1 cellular context compared by ENCODE assay signal in genomic region chr14:103136076-103136340, GRCh38.
TF ChIP-seq lines count a peak whose summit lies in the region.

No MANE protein-coding gene starts in this region.

TF ChIP-seq in HCT116, 20 proteins besides CTCF, POLR2A, EP300 and RAD21 (continued from another document):
- TF ChIP-seq TCF7L2 (IDR thresholded peaks at IDR 0.05; ENCODE audit: borderline replicate concordance, extremely low read depth, insufficient read depth, insufficient read length) = no peak
- no peak for TF ChIP-seq POLR2AphosphoS5 (IDR thresholded peaks at IDR 0.05; ENCODE audit: low read depth, low read length)
- TF ChIP-seq EGR1 (IDR thresholded peaks at IDR 0.05; ENCODE audit: low read depth) = no peak
- no peak for TF ChIP-seq EZH2 (IDR thresholded peaks at IDR 0.05)
- TF ChIP-seq REST (IDR thresholded peaks at IDR 0.05; ENCODE audit: low read depth) = no peak
- TF ChIP-seq ELF1 (IDR thresholded peaks at IDR 0.05; ENCODE audit: borderline replicate concordance, low read depth) = no peak
